8 cellular contexts compared by ENCODE assay signal in genomic region chr1:28259252-28259934, GRCh38. TPM values are rescaled to one million over a fixed set of nuclear protein-coding genes. Genes with fewer than 3 reads are reported as not detected.
A peak's percentile ranks its signal among the peaks of the same experiment; 100 is the strongest.
DNase-seq lines count a peak whose midpoint lies in the region; ATAC-seq and TF ChIP-seq lines count a peak whose summit lies in the region.

Gene SESN2, plus strand, starts transcription at chr1:28259518. Its CDS starts 330 bp downstream, at chr1:28259848.

- H3K27me3 Mint-ChIP-seq in CD8-positive, alpha-beta T cell (ENCODE audit: low read depth) = no peaks in the 10 kb centered on the region

- WGBS in lung, 2 donors = 0% methylated on average over 71 to 76 of the region's 76 CpGs

- peak; percentile 98 to 99 (median 99) for DNase-seq in CD8-positive, alpha-beta T cell
- DNase-seq in HS-27A (ENCODE audit: low read depth) (peak; percentile 97), NK-92 (lab: John Stamatoyannopoulos, UW; ENCODE audit: unreplicated experiment) (peak; percentile 63), lung (ENCODE audit: low spot score) (peak; percentile 99)
- peak; percentile 99 for DNase-seq in activated CD8-positive, alpha-beta memory T cell treated with anti-CD3 and anti-CD28 coated beads for 24 hours
- DNase-seq in effector CD4-positive, alpha-beta T cell = peak; percentile 100
- peak; percentile 98 to 99 (median 99) for DNase-seq in stimulated activated CD4-positive, alpha-beta T cell treated with anti-CD3 and anti-CD28 coated beads, TNF-alpha, amount 100 ng/mL, for 4 hours (ENCODE audit: low read depth in 3 of 3)

- H3K36me3 ChIP-seq in CD8-positive, alpha-beta T cell (ENCODE audit: insufficient read depth, low read length) = no peaks in the 10 kb centered on the region
- H3K36me3 ChIP-seq in lung (ENCODE audit: control insufficient read depth in 2 of 2, insufficient read depth in 2 of 2, low read length in 2 of 2) = no peaks in the 10 kb centered on the region

- no peak for TF ChIP-seq CTCF in CD8-positive, alpha-beta T cell (IDR thresholded peaks at IDR 0.05)
- no peak for TF ChIP-seq CTCF in lung (IDR thresholded peaks at IDR 0.05; ENCODE audit: control extremely low read depth, extremely low read depth)

- CTCF ChIA-PET in CD8-positive, alpha-beta T cell (lab: Charles Lee) = interaction anchor here (1.6 to 2.5 kb wide), 3 partner anchors 11 to 68 kb away, joined by 4 to 20 read pairs (median 7); no protein-coding TSS in a partner anchor

- H3K27ac Mint-ChIP-seq in CD8-positive, alpha-beta T cell = peak within 1 kb of the TSS; percentile 64

- H3K9me3 ChIP-seq in CD8-positive, alpha-beta T cell (ENCODE audit: low read length) = no peaks in the 10 kb centered on the region
- H3K9me3 ChIP-seq in lung (ENCODE audit: control insufficient read depth in 2 of 2, insufficient read depth in 1 of 2, low read length in 1 of 2) = no peaks in the 10 kb centered on the region

- peak within 1 kb of the TSS; percentile 72 for H3K27ac ChIP-seq in CD8-positive, alpha-beta T cell (ENCODE audit: low read depth, low read length)
- peak within 1 kb of the TSS; percentile 96 for H3K27ac ChIP-seq in lung (ENCODE audit: low read depth in 1 of 2, low read length in 1 of 2)

- H3K4me3 ChIP-seq in CD8-positive, alpha-beta T cell (ENCODE audit: low read depth, low read length) = peak within 1 kb of the TSS; percentile 86
- H3K4me3 ChIP-seq in lung = peak within 1 kb of the TSS; percentile 78

- peak; percentile 97 for ATAC-seq in CD8-positive, alpha-beta T cell
- ATAC-seq in GM19467 (IDR thresholded peaks at IDR 0.05; ENCODE audit: unreplicated experiment) (peak; percentile 88), lung (ENCODE audit: insufficient read depth, low FRiP score) (peak; percentile 100)

- no peaks in the 10 kb centered on the region for H3K9me3 Mint-ChIP-seq in CD8-positive, alpha-beta T cell

- intact Hi-C loops in CD8-positive, alpha-beta T cell (cut with DNase I, micrococcal nuclease) = loop anchor here (1.0 to 2.0 kb wide), 9 partner anchors 11 to 259 kb away; partner anchors contain the start of genes DNAJC8 (in 2 of the 2), ATP5IF1 (in 1 of the 2) and PHACTR4 (in 1 of the 2)

- POLR2A ChIA-PET in CD8-positive, alpha-beta T cell (lab: Charles Lee) = interaction anchor here (0.8 to 2.9 kb wide), 8 partner anchors 9 to 322 kb away, joined by 3 to 30 read pairs (median 4); partner anchors contain the start of genes ATP5IF1 and MED18

- H3K4me1 Mint-ChIP-seq in CD8-positive, alpha-beta T cell (ENCODE audit: low read depth) = peaks cover 44% of the 10 kb centered on the region

- no peaks in the 10 kb centered on the region for H3K36me3 Mint-ChIP-seq in CD8-positive, alpha-beta T cell

- H3K27me3 ChIP-seq in CD8-positive, alpha-beta T cell (ENCODE audit: insufficient read depth, low read length) = no peaks in the 10 kb centered on the region
- H3K27me3 ChIP-seq in lung (ENCODE audit: control insufficient read depth, insufficient read depth) = no peaks in the 10 kb centered on the region

- H3K4me3 Mint-ChIP-seq in CD8-positive, alpha-beta T cell = peak within 1 kb of the TSS; percentile 85

- peaks cover 47% of the 10 kb centered on the region for H3K4me1 ChIP-seq in CD8-positive, alpha-beta T cell (ENCODE audit: insufficient read depth, low read length)
- peaks cover 12 to 13% of the 10 kb centered on the region in 2 donors for H3K4me1 ChIP-seq in lung (ENCODE audit: control insufficient read depth in 2 of 2, insufficient read depth in 2 of 2, low read length in 2 of 2)

RNA-seq across cellular contexts. Expression of gene SESN2, which starts in this region (rescaled TPM):
- 10 to 100 TPM; 15.0 to 15.3 TPM for total RNA-seq in CD8-positive, alpha-beta T cell
- 10 to 100 TPM in 1 of 2 donors, 1 to 10 TPM in 1; 3.3 to 19.4 TPM for total RNA-seq in lung
- polyA plus RNA-seq in lung = 10 to 100 TPM in 1 of 2 donors, 1 to 10 TPM in 1; 6.6 to 15.3 TPM

Comparison
In these comparisons a context has a peak if more than half of its experiments do, and no peak if none do; other contexts are left out.
1. Peak in every context shown above with its lines: DNase-seq, ATAC-seq, H3K4me3 ChIP-seq and H3K27ac ChIP-seq.